ENCODE assay signal across 1 cellular context in genomic region chr14:73888460-73888725, GRCh38.
TF ChIP-seq lines count a peak whose summit lies in the region.

No MANE protein-coding gene starts in this region.

TF ChIP-seq in K562, 482 proteins besides CTCF, POLR2A, EP300 and RAD21:
- TF ChIP-seq KAT2B (IDR thresholded peaks at IDR 0.05; ENCODE audit: low read depth, low read length) (no peak), RBFOX2 (IDR thresholded peaks at IDR 0.05; ENCODE audit: low read depth, low read length) (0 out of 2 replicates have a peak, but pooled peaks have one; percentile 7), ZHX1 (conservative IDR thresholded peaks at IDR 0.05; ENCODE audit: low read length) (no peak), ATF3 (IDR thresholded peaks at IDR 0.05) (peak; percentile 27; the same call in 1 of the 2 replicates), ATF3 (CRISPR knock-in tag; conservative IDR thresholded peaks at IDR 0.05) (no peak), CBX5 (IDR thresholded peaks at IDR 0.05; ENCODE audit: borderline replicate concordance, low read depth) (no peak), ARID2 (IDR thresholded peaks at IDR 0.05) (no peak)
TF ChIP-seq in K562: peak in this region for 2.
